Comparison of ENCODE assay signal across 1 cellular context in the genomic region with DNA sequence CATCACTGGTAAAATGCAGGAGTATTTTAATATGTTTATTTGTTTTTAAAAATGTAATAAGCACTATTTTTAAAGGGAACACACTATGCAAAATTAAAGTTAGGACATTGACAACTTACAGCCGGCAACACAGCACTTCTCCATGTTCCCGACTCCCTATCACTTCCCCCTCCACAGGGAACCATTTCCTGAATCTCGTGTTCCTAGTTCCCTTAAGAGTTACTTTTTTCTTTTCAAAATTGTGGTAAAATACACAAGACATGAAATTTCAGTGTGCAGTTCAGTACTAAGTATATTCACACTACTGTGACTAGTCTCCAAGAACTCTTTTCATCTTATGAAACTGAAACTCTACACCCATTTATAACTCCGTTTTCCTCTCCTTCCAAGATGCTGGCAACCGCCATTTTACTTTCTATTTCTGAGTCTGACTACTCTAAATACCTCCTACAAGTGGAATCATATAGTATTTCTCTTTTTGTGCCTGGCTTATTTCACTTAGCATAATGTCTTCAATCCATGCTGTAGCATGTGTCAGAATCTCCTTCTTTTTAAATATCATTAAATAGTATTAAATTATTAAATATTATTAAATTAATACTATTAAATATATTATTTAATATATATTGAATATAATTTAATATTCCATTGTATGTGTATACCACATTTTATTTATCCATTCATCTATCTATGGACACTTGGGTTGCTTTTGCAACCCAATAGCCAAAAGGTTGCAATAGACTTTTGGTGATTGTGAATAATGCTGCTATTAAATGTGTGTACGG.
TF ChIP-seq lines count a peak whose summit lies in the region.

No MANE protein-coding gene starts in this region.

TF ChIP-seq in K562, 482 proteins besides CTCF, POLR2A, EP300 and RAD21 (continued from another document):
- no peak for TF ChIP-seq ATF3 (IDR thresholded peaks at IDR 0.05)
- no peak for TF ChIP-seq ATF3 (CRISPR knock-in tag; conservative IDR thresholded peaks at IDR 0.05)
- no peak for TF ChIP-seq KAT2B (IDR thresholded peaks at IDR 0.05; ENCODE audit: low read depth, low read length)
- TF ChIP-seq VEZF1 (CRISPR knock-in tag; IDR thresholded peaks at IDR 0.05) = 0 out of 2 replicates have a peak, but pooled peaks have one; percentile 18
- TF ChIP-seq TAF7 (tag; IDR thresholded peaks at IDR 0.05) = no peak
- 0 out of 2 replicates have a peak, but pooled peaks have one; percentile 25 for TF ChIP-seq EHMT2 (IDR thresholded peaks at IDR 0.05)
- no peak for TF ChIP-seq NR2C2 (CRISPR knock-in tag; IDR thresholded peaks at IDR 0.05)
- TF ChIP-seq NR2C2 (tag; IDR thresholded peaks at IDR 0.05) = no peak
- TF ChIP-seq, protein P1, sequence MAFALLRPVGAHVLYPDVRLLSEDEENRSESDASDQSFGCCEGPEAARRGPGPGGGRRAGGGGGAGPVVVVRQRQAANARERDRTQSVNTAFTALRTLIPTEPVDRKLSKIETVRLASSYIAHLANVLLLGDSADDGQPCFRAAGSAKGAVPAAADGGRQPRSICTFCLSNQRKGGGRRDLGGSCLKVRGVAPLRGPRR (CRISPR knock-in tag; IDR thresholded peaks at IDR 0.05) = no peak
- 0 out of 2 replicates have a peak, but pooled peaks have one; percentile 12 for TF ChIP-seq ELF1 (tag; IDR thresholded peaks at IDR 0.05)
- TF ChIP-seq ZNF830 (CRISPR knock-in tag; IDR thresholded peaks at IDR 0.05) = no peak
- TF ChIP-seq ZNF354B (CRISPR knock-in tag; IDR thresholded peaks at IDR 0.05) = no peak
- 0 out of 2 replicates have a peak, but pooled peaks have one; percentile 15 for TF ChIP-seq ZBTB40 (IDR thresholded peaks at IDR 0.05)
- TF ChIP-seq ZBTB40 (CRISPR knock-in tag; IDR thresholded peaks at IDR 0.05) = no peak
- TF ChIP-seq NRF1 (conservative IDR thresholded peaks at IDR 0.05 in 1 of 2, IDR thresholded peaks at IDR 0.05 in 1 of 2) = no peak
- TF ChIP-seq ZNF124 (CRISPR knock-in tag; IDR thresholded peaks at IDR 0.05) = no peak
